12 cellular contexts compared by ENCODE assay signal in genomic region chr11:36352919-36353318, GRCh38. TPM values are rescaled to one million over a fixed set of nuclear protein-coding genes. Genes with fewer than 3 reads are reported as not detected.
DNase-seq lines count a peak whose midpoint lies in the region; ATAC-seq and TF ChIP-seq lines count a peak whose summit lies in the region.
"Had no signal": no experiment of that assay in that cellular context is flagged by ENCODE, and none has a peak within 500 bp of the region (broad histone marks: within the 10 kb centered on the region; RNA-seq: fewer than 3 reads in every experiment).

No MANE protein-coding gene starts in this region.

- H3K9me3 ChIP-seq in CD4-positive, alpha-beta T cell (ENCODE audit: control insufficient read depth, low read length), result no peaks in the 10 kb centered on the region

- no peaks in the 10 kb centered on the region for H3K27me3 ChIP-seq in CD4-positive, alpha-beta T cell (ENCODE audit: control insufficient read depth, insufficient read depth, low read length)

- H3K36me3 Mint-ChIP-seq in CD4-positive, alpha-beta T cell (ENCODE audit: low read depth), result no peaks in the 10 kb centered on the region
- no peaks in the 10 kb centered on the region for H3K36me3 Mint-ChIP-seq in activated T-cell treated with anti-CD3 and anti-CD28 coated beads, Interleukin-2, amount 50 U/mL, for 72 hours (ENCODE audit: insufficient read depth in 2 of 2)
- H3K36me3 Mint-ChIP-seq in natural killer cell, result no peaks in the 10 kb centered on the region
- H3K36me3 Mint-ChIP-seq: mesothelial cell of epicardium had no signal

- ATAC-seq in CD4-positive, alpha-beta T cell (ENCODE audit: poor library complexity), result peak; percentile 91
- ATAC-seq in activated T-cell treated with anti-CD3 and anti-CD28 coated beads, Interleukin-2, amount 50 U/mL, for 72 hours (replicated peaks in 1 of 2), result peak; percentile 85 to 89
- peak; percentile 87 to 92 (median 88) for ATAC-seq in natural killer cell
- ATAC-seq in HG03342 (IDR thresholded peaks at IDR 0.05; ENCODE audit: unreplicated experiment), result no peak
- ATAC-seq: HCT116 had no signal

- POLR2A ChIA-PET in CD4-positive, alpha-beta T cell (lab: Charles Lee), result interaction anchor here (0.6 to 3.0 kb wide), 7 partner anchors 11 to 140 kb away, joined by 3 to 18 read pairs (median 5); partner anchors contain the start of gene COMMD9

- TF ChIP-seq CTCF in CD4-positive, alpha-beta T cell (IDR thresholded peaks at IDR 0.05), result no peak
- TF ChIP-seq CTCF in natural killer cell (IDR thresholded peaks at IDR 0.05), result peak; percentile 23

- intact Hi-C loops in CD4-positive, alpha-beta T cell (cut with DNase I, micrococcal nuclease), result loop anchor here (1.0 to 10.0 kb wide), 3 partner anchors 102 to 139 kb away; no protein-coding TSS in a partner anchor
- intact Hi-C loops in natural killer cell (cut with micrococcal nuclease), result loop anchor here (1.0 to 5.0 kb wide), 4 partner anchors 32 to 139 kb away; no protein-coding TSS in a partner anchor

- H3K9me3 Mint-ChIP-seq in CD4-positive, alpha-beta T cell, result no peaks in the 10 kb centered on the region
- H3K9me3 Mint-ChIP-seq in activated T-cell treated with anti-CD3 and anti-CD28 coated beads, Interleukin-2, amount 50 U/mL, for 72 hours, result no peaks in the 10 kb centered on the region
- no peaks in the 10 kb centered on the region for H3K9me3 Mint-ChIP-seq in natural killer cell
- H3K9me3 Mint-ChIP-seq: mesothelial cell of epicardium had no signal

- no peak overlapping the region for H3K27ac ChIP-seq in CD4-positive, alpha-beta T cell (ENCODE audit: low read depth, low read length)

- no peak overlapping the region for H3K4me3 Mint-ChIP-seq in CD4-positive, alpha-beta T cell
- peak overlapping the region in 1 of 2 donors; percentile 56 for H3K4me3 Mint-ChIP-seq in activated T-cell treated with anti-CD3 and anti-CD28 coated beads, Interleukin-2, amount 50 U/mL, for 72 hours
- H3K4me3 Mint-ChIP-seq in natural killer cell, result peak overlapping the region; percentile 60
- H3K4me3 Mint-ChIP-seq: mesothelial cell of epicardium had no signal

- CTCF ChIA-PET in CD4-positive, alpha-beta T cell (lab: Charles Lee), result interaction anchor here (0.6 to 2.4 kb wide), 20 partner anchors 10 to 153 kb away, joined by 3 to 20 read pairs (median 4); no protein-coding TSS in a partner anchor

- DNase-seq in CD4-positive, alpha-beta T cell, result peak in 9 of 10 experiments; percentile 24 to 65 (median 31)
- peak; percentile 30 to 85 (median 49) for DNase-seq in T-helper 1 cell
- peak; percentile 69 to 72 for DNase-seq in activated T-cell treated with anti-CD3 and anti-CD28 coated beads, Interleukin-2, amount 50 U/mL, for 72 hours
- DNase-seq in natural killer cell, result peak; percentile 45
- DNase-seq in SK-N-DZ (ENCODE audit: low spot score), result no peak
- no peak for DNase-seq in DMS79 treated with DMSO at 0.1 percent for 48 hours (lab: John Stamatoyannopoulos, UW)
- no peak for DNase-seq in midbrain (lab: John Stamatoyannopoulos, UW)
- DNase-seq: aorta, NCI-H82 had no signal

- no peaks in the 10 kb centered on the region for H3K27me3 Mint-ChIP-seq in CD4-positive, alpha-beta T cell
- peaks cover 23% of the 10 kb centered on the region for H3K27me3 Mint-ChIP-seq in activated T-cell treated with anti-CD3 and anti-CD28 coated beads, Interleukin-2, amount 50 U/mL, for 72 hours (ENCODE audit: low read depth)
- H3K27me3 Mint-ChIP-seq in natural killer cell (ENCODE audit: low read depth in 2 of 2), result peaks cover 0 to 3% of the 10 kb centered on the region in 2 donors

- H3K27ac Mint-ChIP-seq in CD4-positive, alpha-beta T cell, result peak overlapping the region; percentile 18
- peak overlapping the region; percentile 34 for H3K27ac Mint-ChIP-seq in activated T-cell treated with anti-CD3 and anti-CD28 coated beads, Interleukin-2, amount 50 U/mL, for 72 hours
- peak overlapping the region; percentile 25 to 73 for H3K27ac Mint-ChIP-seq in natural killer cell
- H3K27ac Mint-ChIP-seq: mesothelial cell of epicardium had no signal

- peaks cover 35% of the 10 kb centered on the region for H3K4me1 Mint-ChIP-seq in CD4-positive, alpha-beta T cell (ENCODE audit: low read depth)
- H3K4me1 Mint-ChIP-seq in activated T-cell treated with anti-CD3 and anti-CD28 coated beads, Interleukin-2, amount 50 U/mL, for 72 hours (ENCODE audit: low read depth), result peaks cover 84% of the 10 kb centered on the region
- H3K4me1 Mint-ChIP-seq in natural killer cell, result peaks cover 64 to 69% of the 10 kb centered on the region in 2 donors

RNA-seq across cellular contexts. Expression of gene PRR5L, which starts 56.8 kb away (rescaled TPM):
- total RNA-seq in CD4-positive, alpha-beta T cell, result 1 to 10 TPM; 5.4 to 7.6 TPM
- 10 to 100 TPM; 14.2 to 14.6 TPM for total RNA-seq in activated T-cell treated with anti-CD3 and anti-CD28 coated beads, Interleukin-2, amount 50 U/mL, for 72 hours
- 100 to 1,000 TPM; 128 to 367 (median 303) TPM for total RNA-seq in natural killer cell
- 5.0 and 14.0 TPM in 2 replicates for polyA plus RNA-seq in SK-N-DZ (2014; cell fraction: cytosol; rRNA removed)
- 2.9 and 3.7 TPM in 2 replicates for polyA plus RNA-seq in SK-N-DZ (2014; cell fraction: nucleus; rRNA removed)

Comparison
In these comparisons a context has a peak if more than half of its experiments do, and no peak if none do; other contexts are left out.
1. DNase-seq: peak in CD4-positive, alpha-beta T cell (9 of 10), T-helper 1 cell (5 of 5), activated T-cell treated with anti-CD3 and anti-CD28 coated beads, Interleukin-2, amount 50 U/mL, for 72 hours (2 of 2) and natural killer cell (single experiment); none in SK-N-DZ (single experiment), DMS79 treated with DMSO at 0.1 percent for 48 hours (single experiment) and midbrain (single experiment).
2. RNA of gene PRR5L, which starts 56.8 kb away (total RNA-seq): 128 to 367 TPM in natural killer cell; 14.2 to 14.6 TPM in activated T-cell treated with anti-CD3 and anti-CD28 coated beads, Interleukin-2, amount 50 U/mL, for 72 hours and 5.4 to 7.6 TPM in CD4-positive, alpha-beta T cell; every median in the first group is over 4 times any median in the second.
3. Peak in every context shown above with its lines, with median percentiles within 50 percentile points of each other: H3K27ac Mint-ChIP-seq.